In the genomic region with DNA sequence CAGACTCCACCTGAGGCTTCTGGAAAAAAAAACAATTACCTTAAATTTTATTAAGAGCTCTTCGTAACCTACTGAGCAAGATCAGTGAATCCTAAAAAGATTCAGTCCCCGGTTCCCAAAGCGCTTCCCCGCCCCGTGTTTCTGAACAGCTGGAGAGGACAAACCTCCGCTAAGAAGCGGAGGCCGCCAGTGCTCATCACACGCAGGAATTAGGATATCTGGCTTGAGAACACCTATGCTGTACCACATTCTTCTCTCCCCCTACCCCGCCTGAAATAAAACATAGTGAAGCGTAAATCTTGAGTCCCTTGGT, we compare ENCODE assay signal across 8 cellular contexts. TPM values are rescaled to one million over a fixed set of nuclear protein-coding genes. Genes with fewer than 3 reads are reported as not detected.
DNase-seq lines count a peak whose midpoint lies in the region; ATAC-seq and TF ChIP-seq lines count a peak whose summit lies in the region.

No MANE protein-coding gene starts in this region.

- H2BK12ac ChIP-seq in neuronal stem cell (ENCODE audit: low read length): no peak overlapping the region

- H3K27me3 ChIP-seq in Panc1 (ENCODE audit: control insufficient read depth, insufficient read depth, low read length) (no peaks in the 10 kb centered on the region), esophagus (ENCODE audit: control insufficient read depth in 1 of 2, insufficient read depth in 2 of 2, low read length in 2 of 2) (no peaks in the 10 kb centered on the region), neuronal stem cell (ENCODE audit: control insufficient read depth in 3 of 3, insufficient read depth in 3 of 3, low read depth in 1 of 3, low read length in 3 of 3) (no peaks in the 10 kb centered on the region)

- H3K4ac ChIP-seq in neuronal stem cell (ENCODE audit: low read length): no peak overlapping the region

- H3K4me1 ChIP-seq in Panc1 (ENCODE audit: control insufficient read depth, insufficient read depth, low read length) (peaks cover 8% of the 10 kb centered on the region; the same call in 1 of the 2 replicates), esophagus (ENCODE audit: control insufficient read depth in 2 of 2, insufficient read depth in 2 of 2, low read length in 1 of 2) (no peaks in the 10 kb centered on the region), neuronal stem cell (ENCODE audit: control insufficient read depth in 2 of 2, insufficient read depth in 1 of 2, low read depth in 1 of 2, low read length in 2 of 2) (peaks cover 4 to 7% of the 10 kb centered on the region in 2 donors)

- H2BK120ac ChIP-seq in neuronal stem cell (ENCODE audit: low read depth, low read length): no peak overlapping the region

- in situ Hi-C loops in Panc1 (cut with HindIII; ENCODE audit: low pct_unique_long_range_greater_than_20kb, low sequenced_read_pairs): no loop called here

- no peak overlapping the region for H4K8ac ChIP-seq in neuronal stem cell (ENCODE audit: low read depth, low read length)

- no peak overlapping the region for H3K9ac ChIP-seq in neuronal stem cell (ENCODE audit: low read depth, low read length, poor library complexity)

- H3K4me3 ChIP-seq in Panc1 (ENCODE audit: low read depth in 2 of 2, low read length in 2 of 2): peak overlapping the region; percentile 84 to 95
- H3K4me3 ChIP-seq in esophagus (ENCODE audit: low read depth in 1 of 2, low read length in 2 of 2): peak overlapping the region; percentile 98 to 100
- H3K4me3 ChIP-seq in neuronal stem cell (ENCODE audit: low read length in 2 of 2): peak overlapping the region; percentile 91 to 95

- peaks cover 4% of the 10 kb centered on the region for H3K79me1 ChIP-seq in neuronal stem cell (ENCODE audit: low read depth, low read length)

- H3K14ac ChIP-seq in neuronal stem cell (ENCODE audit: low read length): no peak overlapping the region

- peak overlapping the region; percentile 89 for H3K4me2 ChIP-seq in neuronal stem cell (ENCODE audit: insufficient read depth, low read length, poor library complexity, severe bottlenecking)

- no peak overlapping the region for H2AK5ac ChIP-seq in neuronal stem cell (ENCODE audit: low read depth, low read length)

- no peak overlapping the region for H4K91ac ChIP-seq in neuronal stem cell (ENCODE audit: low read depth, low read length, poor library complexity)

- POLR2A ChIA-PET in Panc1 (lab: Charles Lee): no interaction called here

- H2BK15ac ChIP-seq in neuronal stem cell (ENCODE audit: low read length): no peak overlapping the region

- WGBS in esophagus, 2 donors: 2 to 3% methylated on average over 11 of the region's 11 CpGs
- WGBS in neuronal stem cell (ENCODE audit: extremely low coverage in 2 of 2, insufficient read length in 2 of 2, insufficient replicate concordance in 1 of 2), 2 donors: no CpG with 5 or more reads among the region's 11 CpGs

- H3K27ac ChIP-seq in Panc1 (ENCODE audit: low read length): peak overlapping the region; percentile 79
- peak overlapping the region; percentile 61 to 75 for H3K27ac ChIP-seq in esophagus (ENCODE audit: low read depth in 2 of 2, low read length in 1 of 2)
- H3K27ac ChIP-seq in neuronal stem cell (replicated peaks; ENCODE audit: low read length): no peak overlapping the region

- peak overlapping the region; percentile 100 for H2AFZ ChIP-seq in neuronal stem cell (ENCODE audit: low read length)

- CTCF ChIA-PET in Panc1 (lab: Charles Lee): interaction anchor here (0.6 kb wide), 1 partner anchor 42 kb away, joined by 5 read pairs; no protein-coding TSS in a partner anchor

- H2BK5ac ChIP-seq in neuronal stem cell (ENCODE audit: low read length): no peak overlapping the region

- intact Hi-C loops in Panc1 (cut with micrococcal nuclease; ENCODE audit: unreplicated experiment): no loop called here

- H3K23ac ChIP-seq in neuronal stem cell (ENCODE audit: low read depth, low read length, poor library complexity): no peak overlapping the region

- H3K36me3 ChIP-seq in Panc1 (ENCODE audit: control insufficient read depth, insufficient read depth, low read length) (peaks cover 5% of the 10 kb centered on the region; the same call in 1 of the 2 replicates), esophagus (ENCODE audit: control insufficient read depth in 2 of 2, insufficient read depth in 2 of 2, low read length in 1 of 2) (no peaks in the 10 kb centered on the region), neuronal stem cell (replicated peaks in 1 of 2; ENCODE audit: control insufficient read depth in 2 of 2, insufficient read depth in 2 of 2, low read length in 2 of 2) (peaks cover 0 to 9% of the 10 kb centered on the region in 2 donors)

- H3K9me3 ChIP-seq in Panc1 (ENCODE audit: control insufficient read depth, insufficient read depth, low read depth, low read length): no peaks in the 10 kb centered on the region
- no peaks in the 10 kb centered on the region for H3K9me3 ChIP-seq in esophagus (ENCODE audit: control insufficient read depth in 2 of 2, insufficient read depth in 1 of 2, low read depth in 1 of 2, low read length in 1 of 2)
- H3K9me3 ChIP-seq in neuronal stem cell (replicated peaks in 1 of 2; ENCODE audit: control insufficient read depth in 2 of 2, insufficient read depth in 1 of 2, low read depth in 1 of 2, low read length in 2 of 2): no peaks in the 10 kb centered on the region

- peak; percentile 28; the same call in 1 of the 2 replicates for ATAC-seq in Panc1
- no peak for ATAC-seq in HG02970 (IDR thresholded peaks at IDR 0.05; ENCODE audit: low FRiP score, unreplicated experiment)

- peak; percentile 27 for DNase-seq in NCI-H2196 (lab: John Stamatoyannopoulos, UW; ENCODE audit: unreplicated experiment)
- no peak for DNase-seq in NCI-H2196 treated with DMSO at 0.1 percent for 48 hours (lab: John Stamatoyannopoulos, UW; ENCODE audit: unreplicated experiment)
- DNase-seq in Panc1 (ENCODE audit: low read depth, low spot score): no peak
- DNase-seq in neuronal stem cell (ENCODE audit: low spot score): no peak
- no peak for DNase-seq in NK-92 treated with Interleukin-12 subunit alpha and Interleukin-12 subunit beta, amount 100 ng/mL, for 24 hours (lab: John Stamatoyannopoulos, UW)
- no peak for DNase-seq in NOMO-1 treated with DMSO at 0.1 percent for 48 hours (lab: John Stamatoyannopoulos, UW; ENCODE audit: unreplicated experiment)

- TF ChIP-seq CTCF in Panc1 (IDR thresholded peaks at IDR 0.05): no peak

- H3K18ac ChIP-seq in neuronal stem cell (ENCODE audit: low read length): no peak overlapping the region

- BruUV-seq in Panc1 (replicated peaks; lab: Mats Ljungman, UMichigan): no TSS peak

RNA-seq across cellular contexts. Expression of a gene that starts 0.8 kb away (rescaled TPM):
- total RNA-seq in Panc1 (2021; ENCODE audit: unreplicated experiment): 20.2 TPM
- polyA plus RNA-seq in Panc1 (2012; ENCODE audit: insufficient read length): 11.0 TPM
- polyA plus RNA-seq in esophagus: 10 to 100 TPM; 12.8 to 13.1 TPM
- 12.6 TPM for polyA plus RNA-seq in neuronal stem cell (2013, experiment 1 of 2)
- 13.0 TPM for polyA plus RNA-seq in neuronal stem cell (2013, experiment 2 of 2)

RNA-seq across cellular contexts. Expression of a gene that starts 52.0 kb away (rescaled TPM):
- total RNA-seq in Panc1 (2021; ENCODE audit: unreplicated experiment): 383 TPM
- 314 TPM for polyA plus RNA-seq in Panc1 (2012; ENCODE audit: insufficient read length)
- 100 to 1,000 TPM; 132 to 194 TPM for polyA plus RNA-seq in esophagus
- 653 TPM for polyA plus RNA-seq in neuronal stem cell (2013, experiment 1 of 2)
- 672 TPM for polyA plus RNA-seq in neuronal stem cell (2013, experiment 2 of 2)
